ENCODE assay signal across 8 cellular contexts in genomic region chr11:62905927-62906531, GRCh38. TPM values are rescaled to one million over a fixed set of nuclear protein-coding genes. Genes with fewer than 3 reads are reported as not detected.
DNase-seq lines count a peak whose midpoint lies in the region; ATAC-seq, FAIRE-seq and TF ChIP-seq lines count a peak whose summit lies in the region.

No MANE protein-coding gene starts in this region.

- no peaks in the 10 kb centered on the region for H3K9me3 Mint-ChIP-seq in natural killer cell
- no peaks in the 10 kb centered on the region for H3K9me3 Mint-ChIP-seq in stimulated activated effector memory CD8-positive, alpha-beta T cell treated with anti-CD3 and anti-CD28 coated beads, Interleukin-12 subunit alpha, Interleukin-12 subunit beta, amount 100 ng/mL, for 72 hours

- POLR2A ChIA-PET in OCI-LY7 (lab: Charles Lee), result interaction anchor here (0.7 kb wide), 1 partner anchor 41 kb away, joined by 3 read pairs; no protein-coding TSS in a partner anchor

- H3K4me3 Mint-ChIP-seq in natural killer cell, result no peak overlapping the region
- H3K4me3 Mint-ChIP-seq in stimulated activated effector memory CD8-positive, alpha-beta T cell treated with anti-CD3 and anti-CD28 coated beads, Interleukin-12 subunit alpha, Interleukin-12 subunit beta, amount 100 ng/mL, for 72 hours, result no peak overlapping the region

- ATAC-seq in esophagus mucosa (peak; percentile 76), natural killer cell (peak; percentile 69 to 97 (median 87)), HG03139 (IDR thresholded peaks at IDR 0.05; ENCODE audit: unreplicated experiment) (no peak)
- ATAC-seq in stimulated activated effector memory CD8-positive, alpha-beta T cell treated with anti-CD3 and anti-CD28 coated beads, Interleukin-12 subunit alpha, Interleukin-12 subunit beta, amount 100 ng/mL, for 72 hours, result peak; percentile 68

- H3K4me2 ChIP-seq in OCI-LY7 (ENCODE audit: low read length), result no peak overlapping the region

- DNase-seq in ELR (ENCODE audit: low read depth) (peak; percentile 77), HTR-8/SVneo (ENCODE audit: insufficient read length, low spot score) (peak; percentile 84), OCI-LY7 (ENCODE audit: low spot score) (peak; percentile 73), activated T-cell treated with anti-CD3 and anti-CD28 coated beads for 1 hour (ENCODE audit: low read depth) (peak; percentile 74), natural killer cell (peak; percentile 74)
- DNase-seq in stimulated activated effector memory CD8-positive, alpha-beta T cell treated with anti-CD3 and anti-CD28 coated beads, Interleukin-12 subunit alpha, Interleukin-12 subunit beta, amount 100 ng/mL, for 72 hours (ENCODE audit: low spot score in 2 of 2), result peak; percentile 77 to 89

- CTCF ChIA-PET in OCI-LY7 (lab: Charles Lee; ENCODE audit: unreplicated experiment), result interaction anchor here (0.9 to 2.0 kb wide), 3 partner anchors 70 to 117 kb away, joined by 3 to 9 read pairs (median 5); no protein-coding TSS in a partner anchor

- H3K27ac Mint-ChIP-seq in natural killer cell, result no peak overlapping the region
- H3K27ac Mint-ChIP-seq in stimulated activated effector memory CD8-positive, alpha-beta T cell treated with anti-CD3 and anti-CD28 coated beads, Interleukin-12 subunit alpha, Interleukin-12 subunit beta, amount 100 ng/mL, for 72 hours, result no peak overlapping the region

- no peak overlapping the region for H3K4me3 ChIP-seq in OCI-LY7 (ENCODE audit: low read depth, low read length, poor library complexity, severe bottlenecking)

- peaks cover 7 to 22% of the 10 kb centered on the region in 2 donors for H3K27me3 Mint-ChIP-seq in natural killer cell (ENCODE audit: low read depth in 2 of 2)

- H2AFZ ChIP-seq in OCI-LY7 (ENCODE audit: low read length), result no peak overlapping the region

- no peaks in the 10 kb centered on the region for H3K9me2 ChIP-seq in OCI-LY7 (ENCODE audit: insufficient read depth, low read length)

- H3K79me2 ChIP-seq in OCI-LY7 (ENCODE audit: insufficient read depth, low read depth, low read length), result no peaks in the 10 kb centered on the region

- peak; percentile 98 for TF ChIP-seq CTCF in OCI-LY7 (conservative IDR thresholded peaks at IDR 0.05; ENCODE audit: low read length)
- TF ChIP-seq CTCF in natural killer cell (IDR thresholded peaks at IDR 0.05), result peak; percentile 89

- no TSS peak for BruUV-seq in OCI-LY7 (replicated peaks; lab: Mats Ljungman, UMichigan)

- H3K9me3 ChIP-seq in OCI-LY7 (ENCODE audit: low read length), result no peaks in the 10 kb centered on the region

- no peaks in the 10 kb centered on the region for H3K36me3 ChIP-seq in OCI-LY7 (ENCODE audit: insufficient read depth, low read length)

- H4K20me1 ChIP-seq in OCI-LY7 (ENCODE audit: insufficient read depth, low read length), result no peaks in the 10 kb centered on the region

- no peaks in the 10 kb centered on the region for H3K4me1 ChIP-seq in OCI-LY7 (ENCODE audit: insufficient read depth, low read length, poor library complexity, severe bottlenecking)

- FAIRE-seq in HTR-8/SVneo (lab: Jason Lieb, UNC), result peak; percentile 60

- no peak overlapping the region for H3K27ac ChIP-seq in OCI-LY7 (ENCODE audit: low read depth, low read length, poor library complexity, severe bottlenecking)

- intact Hi-C loops in OCI-LY7 (cut with micrococcal nuclease; ENCODE audit: unreplicated experiment) (loop anchor here (1.0 kb wide), 3 partner anchors 69 to 306 kb away; no protein-coding TSS in a partner anchor), natural killer cell (cut with micrococcal nuclease) (loop anchor here (1.0 to 5.0 kb wide), 2 partner anchors 118 to 306 kb away; no protein-coding TSS in a partner anchor)

- H3K4me1 Mint-ChIP-seq in natural killer cell, result peaks cover 6 to 9% of the 10 kb centered on the region in 2 donors
- H3K4me1 Mint-ChIP-seq in stimulated activated effector memory CD8-positive, alpha-beta T cell treated with anti-CD3 and anti-CD28 coated beads, Interleukin-12 subunit alpha, Interleukin-12 subunit beta, amount 100 ng/mL, for 72 hours, result peaks cover 20% of the 10 kb centered on the region

- H3K36me3 Mint-ChIP-seq in natural killer cell, result no peaks in the 10 kb centered on the region
- no peaks in the 10 kb centered on the region for H3K36me3 Mint-ChIP-seq in stimulated activated effector memory CD8-positive, alpha-beta T cell treated with anti-CD3 and anti-CD28 coated beads, Interleukin-12 subunit alpha, Interleukin-12 subunit beta, amount 100 ng/mL, for 72 hours

RNA-seq across cellular contexts. Expression of gene CHRM1, which starts 15.1 kb away (rescaled TPM):
- not detected in 2 replicates for total RNA-seq in OCI-LY7 (2014; rRNA removed; shearing (Covaris generic))
- total RNA-seq in OCI-LY7 (2022) (not detected in 2 replicates), esophagus mucosa (not detected), natural killer cell (not detected)

RNA-seq across cellular contexts. Expression of gene SLC3A2, which starts 25.3 kb away (rescaled TPM):
- total RNA-seq in OCI-LY7 (2014; rRNA removed; shearing (Covaris generic)), result 289 and 291 TPM in 2 replicates
- total RNA-seq in OCI-LY7 (2022), result 321 and 339 TPM in 2 replicates
- 233 TPM for total RNA-seq in esophagus mucosa
- total RNA-seq in natural killer cell, result 100 to 1,000 TPM; 200 to 235 (median 207) TPM
